In the genomic region with DNA sequence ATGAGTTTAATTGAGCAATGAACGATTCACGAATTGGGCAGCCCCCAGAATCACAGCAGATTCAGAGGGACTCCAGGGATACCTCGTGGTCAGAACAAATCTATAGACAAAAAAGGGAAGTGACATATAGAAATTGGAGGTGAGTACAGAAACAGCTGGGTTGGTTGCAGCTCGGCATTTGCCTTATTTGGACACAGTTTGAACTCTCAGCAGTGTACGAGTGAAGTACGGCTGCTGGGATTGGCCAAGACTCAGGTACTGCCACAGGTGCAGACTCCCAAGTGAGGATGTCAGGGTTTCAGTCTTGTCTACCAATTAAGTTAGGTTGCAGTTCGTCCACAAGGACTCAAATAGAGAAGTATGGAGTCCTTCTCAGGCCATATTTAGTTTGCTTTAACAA, we compare ENCODE assay signal across 13 cellular contexts. TPM values are rescaled to one million over a fixed set of nuclear protein-coding genes. Genes with fewer than 3 reads are reported as not detected.
DNase-seq lines count a peak whose midpoint lies in the region; ATAC-seq, FAIRE-seq and TF ChIP-seq lines count a peak whose summit lies in the region.
"Had no signal": no experiment of that assay in that cellular context is flagged by ENCODE, and none has a peak within 500 bp of the region (broad histone marks: within the 10 kb centered on the region; RNA-seq: fewer than 3 reads in every experiment).

No MANE protein-coding gene starts in this region.

- H3K36me3 Mint-ChIP-seq in CD8-positive, alpha-beta T cell: no peaks in the 10 kb centered on the region

- peaks cover 40% of the 10 kb centered on the region for H3K4me1 Mint-ChIP-seq in CD8-positive, alpha-beta T cell (ENCODE audit: low read depth)

- no peaks in the 10 kb centered on the region for H3K27me3 Mint-ChIP-seq in CD8-positive, alpha-beta T cell (ENCODE audit: low read depth)

- H3K4me3 ChIP-seq in CD8-positive, alpha-beta T cell (ENCODE audit: low read depth, low read length): no peak overlapping the region
- H3K4me3 ChIP-seq: esophagus muscularis mucosa, left ventricle myocardium inferior had no signal

- CTCF ChIA-PET in CD8-positive, alpha-beta T cell (lab: Charles Lee): interaction anchor here (1.1 to 1.8 kb wide), 8 partner anchors 9 to 148 kb away, joined by 3 to 10 read pairs (median 4); no protein-coding TSS in a partner anchor

- DNase-seq in CD8-positive, alpha-beta T cell: no peak
- no peak for DNase-seq in GM12891 (ENCODE audit: insufficient read length, low spot score)
- peak; percentile 6 for DNase-seq in NCI-H69 (lab: John Stamatoyannopoulos, UW)
- DNase-seq in germinal center (ENCODE audit: low spot score): peak; percentile 67
- no peak for DNase-seq in NCI-H345 (lab: John Stamatoyannopoulos, UW)
- DNase-seq in retina: no peak
- DNase-seq in SK-N-DZ (ENCODE audit: low spot score): no peak
- DNase-seq: dermis blood vessel endothelial cell, NCI-H2171 had no signal

- no peaks in the 10 kb centered on the region for H3K9me3 ChIP-seq in CD8-positive, alpha-beta T cell (ENCODE audit: low read length)
- H3K9me3 ChIP-seq: esophagus muscularis mucosa, left ventricle myocardium inferior had no signal

- H3K27ac ChIP-seq in CD8-positive, alpha-beta T cell (ENCODE audit: low read depth, low read length): no peak overlapping the region
- H3K27ac ChIP-seq: esophagus muscularis mucosa, left ventricle myocardium inferior had no signal

- POLR2A ChIA-PET in CD8-positive, alpha-beta T cell (lab: Charles Lee): no interaction called here

- H3K9me3 Mint-ChIP-seq in CD8-positive, alpha-beta T cell: peaks cover 6% of the 10 kb centered on the region

- peak; percentile 95 for FAIRE-seq in GM12891 (lab: Jason Lieb, UNC)

- no peak for ATAC-seq in CD8-positive, alpha-beta T cell

- intact Hi-C loops in CD8-positive, alpha-beta T cell (cut with DNase I, micrococcal nuclease): loop anchor here (2.0 to 10.0 kb wide), 3 partner anchors 29 to 1861 kb away; a partner anchor contains a TSS

- H3K36me3 ChIP-seq in CD8-positive, alpha-beta T cell (ENCODE audit: insufficient read depth, low read length): no peaks in the 10 kb centered on the region
- H3K36me3 ChIP-seq: esophagus muscularis mucosa, left ventricle myocardium inferior had no signal

- peak overlapping the region; percentile 27 for H3K27ac Mint-ChIP-seq in CD8-positive, alpha-beta T cell

- no peak for TF ChIP-seq POLR2A in GM12891 (IDR thresholded peaks at IDR 0.05; ENCODE audit: low read depth, low read length)

- TF ChIP-seq CTCF in CD8-positive, alpha-beta T cell (IDR thresholded peaks at IDR 0.05): no peak

- no peaks in the 10 kb centered on the region for H3K27me3 ChIP-seq in CD8-positive, alpha-beta T cell (ENCODE audit: insufficient read depth, low read length)

- H3K4me1 ChIP-seq in CD8-positive, alpha-beta T cell (ENCODE audit: insufficient read depth, low read length): peaks cover 24% of the 10 kb centered on the region

- H3K4me3 Mint-ChIP-seq in CD8-positive, alpha-beta T cell: no peak overlapping the region

TF ChIP-seq in GM12891, 5 proteins besides CTCF, POLR2A, EP300 and RAD21:
- peak; percentile 95 for TF ChIP-seq SPI1 (IDR thresholded peaks at IDR 0.05; ENCODE audit: low read depth, low read length)
- TF ChIP-seq POLR2AphosphoS5 (IDR thresholded peaks at IDR 0.05; ENCODE audit: low read depth, low read length): no peak
TF ChIP-seq in GM12891: peak in this region for 1.

RNA-seq across cellular contexts. Expression of a gene that starts 28.2 kb away (rescaled TPM):
- total RNA-seq in CD8-positive, alpha-beta T cell: not detected
- polyA plus RNA-seq in GM12891 (2012; ENCODE audit: low read depth, missing spikeins): not detected
- polyA plus RNA-seq in SK-N-DZ (2014; cell fraction: cytosol; rRNA removed): not detected in 2 replicates
- polyA plus RNA-seq in SK-N-DZ (2014; cell fraction: nucleus; rRNA removed): not detected in 2 replicates
- total RNA-seq: dermis blood vessel endothelial cell, esophagus muscularis mucosa, left ventricle myocardium inferior, renal cortical epithelial cell, RPMI7951 had no signal

RNA-seq across cellular contexts. Expression of a gene that starts 28.3 kb away (rescaled TPM):
- total RNA-seq in CD8-positive, alpha-beta T cell: 10 to 100 TPM; 60.3 to 69.4 TPM
- 42.3 TPM for polyA plus RNA-seq in GM12891 (2012; ENCODE audit: low read depth, missing spikeins)
- 6.9 and 11.7 TPM in 2 replicates for polyA plus RNA-seq in SK-N-DZ (2014; cell fraction: cytosol; rRNA removed)
- polyA plus RNA-seq in SK-N-DZ (2014; cell fraction: nucleus; rRNA removed): 10.7 and 22.7 TPM in 2 replicates

Comparison
In these comparisons a context has a peak if more than half of its experiments do, and no peak if none do; other contexts are left out.
1. DNase-seq: peak in NCI-H69 (single experiment) and germinal center (single experiment); none in CD8-positive, alpha-beta T cell (0 of 7), GM12891 (single experiment), NCI-H345 (single experiment), retina (single experiment) and SK-N-DZ (single experiment).